14 cellular contexts compared by ENCODE assay signal in genomic region chr19:58563823-58564222, GRCh38. TPM values are rescaled to one million over a fixed set of nuclear protein-coding genes. Genes with fewer than 3 reads are reported as not detected.
DNase-seq lines count a peak whose midpoint lies in the region; ATAC-seq and TF ChIP-seq lines count a peak whose summit lies in the region.
"Had no signal": no experiment of that assay in that cellular context is flagged by ENCODE, and none has a peak within 500 bp of the region (broad histone marks: within the 10 kb centered on the region; RNA-seq: fewer than 3 reads in every experiment).

No MANE protein-coding gene starts in this region.

- no peaks in the 10 kb centered on the region for H3K27me3 Mint-ChIP-seq in Caco-2 (ENCODE audit: insufficient read depth, unreplicated experiment)
- H3K27me3 Mint-ChIP-seq in activated T-helper 1 cell treated with anti-CD3 and anti-CD28 coated beads, Interleukin-12 subunit alpha, Interleukin-12 subunit beta, Interleukin-2, Interleukin-4 antibody, amounts not matched to agents 30 ng/mL and 10 ng/mL and 1 ng/mL, durations not matched to agents 14 hours and 24 hours and 36 hours (ENCODE audit: insufficient read depth) = no peaks in the 10 kb centered on the region
- no peaks in the 10 kb centered on the region for H3K27me3 Mint-ChIP-seq in naive B cell

- H3K4me3 Mint-ChIP-seq in Caco-2 (ENCODE audit: unreplicated experiment) = peak overlapping the region; percentile 99
- peak overlapping the region; percentile 86 for H3K4me3 Mint-ChIP-seq in activated T-helper 1 cell treated with anti-CD3 and anti-CD28 coated beads, Interleukin-12 subunit alpha, Interleukin-12 subunit beta, Interleukin-2, Interleukin-4 antibody, amounts not matched to agents 30 ng/mL and 10 ng/mL and 1 ng/mL, durations not matched to agents 14 hours and 24 hours and 36 hours
- H3K4me3 Mint-ChIP-seq in naive B cell = peak overlapping the region; percentile 29 to 97 (median 88)

- H3K9me3 ChIP-seq in Caco-2 = no peaks in the 10 kb centered on the region
- no peaks in the 10 kb centered on the region for H3K9me3 ChIP-seq in tibial nerve
- H3K9me3 ChIP-seq: stomach had no signal

- WGBS in tibial nerve, 2 donors = 68 to 74% methylated on average over 6 of the region's 6 CpGs

- no peaks in the 10 kb centered on the region; the same call in 1 of the 2 replicates for H3K36me3 ChIP-seq in Caco-2 (ENCODE audit: control insufficient read depth, insufficient read depth, low read length)
- peaks cover 0 to 34% (median 0%) of the 10 kb centered on the region in 3 donors for H3K36me3 ChIP-seq in tibial nerve

- peak overlapping the region; percentile 53 for H3K4me3 ChIP-seq in Caco-2 (ENCODE audit: low read depth, low read length)
- H3K4me3 ChIP-seq in tibial nerve = no peak overlapping the region
- H3K4me3 ChIP-seq: PC-9 had no signal

- intact Hi-C loops in Caco-2 (cut with micrococcal nuclease; ENCODE audit: unreplicated experiment) = loop anchor here (1.0 kb wide), 1 partner anchor 8 kb away; no protein-coding TSS in a partner anchor
- intact Hi-C loops in activated T-helper 1 cell treated with anti-CD3 and anti-CD28 coated beads, Interleukin-12 subunit alpha, Interleukin-12 subunit beta, Interleukin-2, Interleukin-4 antibody, amounts not matched to agents 30 ng/mL and 10 ng/mL and 1 ng/mL, durations not matched to agents 14 hours and 24 hours and 36 hours (cut with micrococcal nuclease) = loop anchor here (1.0 kb wide), 1 partner anchor 8 kb away; no protein-coding TSS in a partner anchor

- H3K27ac Mint-ChIP-seq in Caco-2 (ENCODE audit: unreplicated experiment) = peak overlapping the region; percentile 58
- peak overlapping the region; percentile 24 for H3K27ac Mint-ChIP-seq in activated T-helper 1 cell treated with anti-CD3 and anti-CD28 coated beads, Interleukin-12 subunit alpha, Interleukin-12 subunit beta, Interleukin-2, Interleukin-4 antibody, amounts not matched to agents 30 ng/mL and 10 ng/mL and 1 ng/mL, durations not matched to agents 14 hours and 24 hours and 36 hours
- H3K27ac Mint-ChIP-seq in naive B cell = peak overlapping the region in 5 of 6 donors; percentile 24 to 96 (median 77)

- POLR2A ChIA-PET in Caco-2 (lab: Charles Lee) = no interaction called here

- H3K36me3 Mint-ChIP-seq in Caco-2 (ENCODE audit: insufficient read depth, unreplicated experiment) = peaks cover 86% of the 10 kb centered on the region
- peaks cover 14% of the 10 kb centered on the region for H3K36me3 Mint-ChIP-seq in activated T-helper 1 cell treated with anti-CD3 and anti-CD28 coated beads, Interleukin-12 subunit alpha, Interleukin-12 subunit beta, Interleukin-2, Interleukin-4 antibody, amounts not matched to agents 30 ng/mL and 10 ng/mL and 1 ng/mL, durations not matched to agents 14 hours and 24 hours and 36 hours (ENCODE audit: low read depth)
- peaks cover 0 to 7% of the 10 kb centered on the region in 2 donors for H3K36me3 Mint-ChIP-seq in naive B cell

- H3K4me1 ChIP-seq in Caco-2 = peaks cover 4% of the 10 kb centered on the region; the same call in 1 of the 2 replicates
- peaks cover 0 to 43% (median 26%) of the 10 kb centered on the region in 4 donors for H3K4me1 ChIP-seq in tibial nerve

- TF ChIP-seq CTCF in 22Rv1 (IDR thresholded peaks at IDR 0.05) = no peak
- TF ChIP-seq CTCF in Caco-2 (IDR thresholded peaks at IDR 0.05; ENCODE audit: insufficient read depth in 1 of 2, low read depth in 1 of 2, low read length in 1 of 2, severe bottlenecking in 1 of 2, unreplicated experiment in 1 of 2) = no peak
- no peak for TF ChIP-seq CTCF in tibial nerve (IDR thresholded peaks at IDR 0.05)

- no peak for TF ChIP-seq EP300 in tibial nerve (IDR thresholded peaks at IDR 0.05)

- H3K27me3 ChIP-seq in Caco-2 (replicated peaks; ENCODE audit: control insufficient read depth, insufficient read depth, low read length) (no peaks in the 10 kb centered on the region), tibial nerve (peaks cover 0 to 12% of the 10 kb centered on the region in 2 donors)

- H3K4me1 Mint-ChIP-seq in Caco-2 (ENCODE audit: low read depth, unreplicated experiment) = peaks cover 19% of the 10 kb centered on the region
- peaks cover 55% of the 10 kb centered on the region for H3K4me1 Mint-ChIP-seq in activated T-helper 1 cell treated with anti-CD3 and anti-CD28 coated beads, Interleukin-12 subunit alpha, Interleukin-12 subunit beta, Interleukin-2, Interleukin-4 antibody, amounts not matched to agents 30 ng/mL and 10 ng/mL and 1 ng/mL, durations not matched to agents 14 hours and 24 hours and 36 hours (ENCODE audit: low read depth)
- H3K4me1 Mint-ChIP-seq in naive B cell = peaks cover 35 to 53% (median 46%) of the 10 kb centered on the region in 3 donors

- H3K9me3 Mint-ChIP-seq in Caco-2 (ENCODE audit: unreplicated experiment) (no peaks in the 10 kb centered on the region), naive B cell (no peaks in the 10 kb centered on the region)
- H3K9me3 Mint-ChIP-seq in activated T-helper 1 cell treated with anti-CD3 and anti-CD28 coated beads, Interleukin-12 subunit alpha, Interleukin-12 subunit beta, Interleukin-2, Interleukin-4 antibody, amounts not matched to agents 30 ng/mL and 10 ng/mL and 1 ng/mL, durations not matched to agents 14 hours and 24 hours and 36 hours = no peaks in the 10 kb centered on the region

- no TSS peak for BruUV-seq in Caco-2 (replicated peaks; lab: Mats Ljungman, UMichigan)

- CTCF ChIA-PET in Caco-2 (lab: Charles Lee) = no interaction called here

- DNase-seq in Caco-2 (no peak), naive B cell (no peak), superior temporal gyrus (ENCODE audit: extremely low spot score) (no peak), tibial nerve (ENCODE audit: low spot score in 2 of 2) (no peak), dedifferentiated amniotic fluid mesenchymal stem cell (ENCODE audit: extremely low spot score) (no peak), Ammon's horn (ENCODE audit: low spot score) (no peak)
- DNase-seq in activated T-helper 1 cell treated with anti-CD3 and anti-CD28 coated beads, Interleukin-12 subunit alpha, Interleukin-12 subunit beta, Interleukin-2, Interleukin-4 antibody, amounts not matched to agents 30 ng/mL and 10 ng/mL and 1 ng/mL, durations not matched to agents 14 hours and 24 hours and 36 hours (ENCODE audit: low spot score) = no peak
- DNase-seq: foreskin melanocyte, NCI-H1092, NCI-H446, PC-9 had no signal

- ATAC-seq in naive B cell (ENCODE audit: low read depth in 2 of 2) = no peak
- ATAC-seq: right cardiac atrium had no signal

- H3K27ac ChIP-seq in 22Rv1 (peak overlapping the region; percentile 99), tibial nerve (no peak overlapping the region)
- H3K27ac ChIP-seq: PC-9 had no signal

- TF ChIP-seq POLR2A in tibial nerve (IDR thresholded peaks at IDR 0.05) = no peak

RNA-seq across cellular contexts. Expression of gene UBE2M, which starts 5.4 kb away (rescaled TPM):
- total RNA-seq in Caco-2 (2022) = 133 and 139 TPM in 2 replicates
- total RNA-seq in activated T-helper 1 cell treated with anti-CD3 and anti-CD28 coated beads, Interleukin-12 subunit alpha, Interleukin-12 subunit beta, Interleukin-2, Interleukin-4 antibody, amounts not matched to agents 30 ng/mL and 10 ng/mL and 1 ng/mL, durations not matched to agents 14 hours and 24 hours and 36 hours = 147 and 164 TPM in 2 replicates
- polyA plus RNA-seq in naive B cell (ENCODE audit: low read depth in 6 of 6) = 10 to 100 TPM; 10.8 to 24.2 (median 16.8) TPM
- 10 to 100 TPM; 18.4 to 38.2 (median 29.4) TPM for total RNA-seq in tibial nerve
- total RNA-seq: PC-9 had no signal

RNA-seq across cellular contexts. Expression of gene CHMP2A, which starts 8.9 kb away (rescaled TPM):
- total RNA-seq in Caco-2 (2022) = 110 and 112 TPM in 2 replicates
- total RNA-seq in activated T-helper 1 cell treated with anti-CD3 and anti-CD28 coated beads, Interleukin-12 subunit alpha, Interleukin-12 subunit beta, Interleukin-2, Interleukin-4 antibody, amounts not matched to agents 30 ng/mL and 10 ng/mL and 1 ng/mL, durations not matched to agents 14 hours and 24 hours and 36 hours = 109 and 114 TPM in 2 replicates
- polyA plus RNA-seq in naive B cell (ENCODE audit: low read depth in 6 of 6) = 100 to 1,000 TPM; 109 to 169 (median 122) TPM
- total RNA-seq in tibial nerve = 100 to 1,000 TPM in 3 of 4 donors, 10 to 100 TPM in 1; 90.0 to 146 (median 128) TPM

RNA-seq across cellular contexts. Expression of gene MZF1, which starts 9.3 kb away (rescaled TPM):
- total RNA-seq in Caco-2 (2022) = 20.4 and 25.6 TPM in 2 replicates
- 19.6 and 21.6 TPM in 2 replicates for total RNA-seq in activated T-helper 1 cell treated with anti-CD3 and anti-CD28 coated beads, Interleukin-12 subunit alpha, Interleukin-12 subunit beta, Interleukin-2, Interleukin-4 antibody, amounts not matched to agents 30 ng/mL and 10 ng/mL and 1 ng/mL, durations not matched to agents 14 hours and 24 hours and 36 hours
- 10 to 100 TPM in 2 of 6 donors, 1 to 10 TPM in 4; 6.6 to 14.8 (median 9.3) TPM for polyA plus RNA-seq in naive B cell (ENCODE audit: low read depth in 6 of 6)
- 10 to 100 TPM; 41.6 to 88.8 (median 52.5) TPM for total RNA-seq in tibial nerve
- total RNA-seq: PC-9 had no signal

RNA-seq across cellular contexts. Expression of gene TRIM28, which starts 20.0 kb away (rescaled TPM):
- total RNA-seq in Caco-2 (2022) (837 and 863 TPM in 2 replicates), tibial nerve (100 to 1,000 TPM; 136 to 299 (median 159) TPM)
- 664 and 687 TPM in 2 replicates for total RNA-seq in activated T-helper 1 cell treated with anti-CD3 and anti-CD28 coated beads, Interleukin-12 subunit alpha, Interleukin-12 subunit beta, Interleukin-2, Interleukin-4 antibody, amounts not matched to agents 30 ng/mL and 10 ng/mL and 1 ng/mL, durations not matched to agents 14 hours and 24 hours and 36 hours
- 100 to 1,000 TPM in 1 of 6 donors, 10 to 100 TPM in 5; 25.7 to 100 (median 50.8) TPM for polyA plus RNA-seq in naive B cell (ENCODE audit: low read depth in 6 of 6)

RNA-seq across cellular contexts. Expression of gene ZBTB45, which starts 44.2 kb away (rescaled TPM):
- total RNA-seq in Caco-2 (2022) (14.6 and 14.8 TPM in 2 replicates), tibial nerve (10 to 100 TPM in 3 of 4 donors, 1 to 10 TPM in 1; 9.8 to 16.5 (median 12.6) TPM)
- 15.9 and 17.4 TPM in 2 replicates for total RNA-seq in activated T-helper 1 cell treated with anti-CD3 and anti-CD28 coated beads, Interleukin-12 subunit alpha, Interleukin-12 subunit beta, Interleukin-2, Interleukin-4 antibody, amounts not matched to agents 30 ng/mL and 10 ng/mL and 1 ng/mL, durations not matched to agents 14 hours and 24 hours and 36 hours
- polyA plus RNA-seq in naive B cell (ENCODE audit: low read depth in 6 of 6) = 1 to 10 TPM; 3.3 to 6.8 (median 4.8) TPM

Comparison
In these comparisons a context has a peak if more than half of its experiments do, and no peak if none do; other contexts are left out.
1. H3K27ac Mint-ChIP-seq: peak in every context shown above with its lines; median percentile 77 in naive B cell; 58 in Caco-2; 24 in activated T-helper 1 cell treated with anti-CD3 and anti-CD28 coated beads, Interleukin-12 subunit alpha, Interleukin-12 subunit beta, Interleukin-2, Interleukin-4 antibody, amounts not matched to agents 30 ng/mL and 10 ng/mL and 1 ng/mL, durations not matched to agents 14 hours and 24 hours and 36 hours.